ENCODE assay signal across 1 cellular context in the genomic region with DNA sequence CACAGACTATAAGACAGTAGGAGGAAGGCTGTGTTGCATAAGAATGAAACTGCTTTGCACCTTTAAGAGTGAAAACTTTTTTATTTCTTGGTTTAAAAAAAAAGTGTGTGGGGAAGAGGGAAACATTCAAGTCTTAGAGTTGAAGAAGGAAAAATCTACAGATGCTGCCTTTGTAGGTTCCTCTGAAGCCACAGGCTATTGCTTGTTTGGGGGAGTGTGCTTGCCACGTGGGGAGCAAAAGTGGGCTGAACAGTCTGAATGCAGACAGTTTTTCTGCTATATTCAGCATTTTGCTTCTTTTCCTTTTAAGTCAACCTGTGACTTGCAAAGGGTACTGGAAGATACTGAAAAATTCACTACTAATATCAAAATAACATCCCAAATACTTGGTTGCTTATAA.
TF ChIP-seq lines count a peak whose summit lies in the region.

No MANE protein-coding gene starts in this region.

TF ChIP-seq in GM12878, 131 proteins besides CTCF, POLR2A, EP300 and RAD21:
- TF ChIP-seq RELA (IDR thresholded peaks at IDR 0.05; ENCODE audit: borderline replicate concordance, partially characterized antibody) (no peak), BCL3 (IDR thresholded peaks at IDR 0.05; ENCODE audit: borderline replicate concordance, insufficient read depth, low read depth, low read length, poor library complexity, severe bottlenecking) (no peak), JUNB (IDR thresholded peaks at IDR 0.05) (no peak), ASH2L (IDR thresholded peaks at IDR 0.05; ENCODE audit: borderline replicate concordance, low read depth) (no peak)
